Comparison of ENCODE assay signal across 18 cellular contexts in genomic region chr22:31333648-31334047, GRCh38. TPM values are rescaled to one million over a fixed set of nuclear protein-coding genes. Genes with fewer than 3 reads are reported as not detected.
DNase-seq lines count a peak whose midpoint lies in the region; ATAC-seq and TF ChIP-seq lines count a peak whose summit lies in the region.
"Had no signal": no experiment of that assay in that cellular context is flagged by ENCODE, and none has a peak within 500 bp of the region (broad histone marks: within the 10 kb centered on the region; RNA-seq: fewer than 3 reads in every experiment).

No MANE protein-coding gene starts in this region.

- peak overlapping the region; percentile 55 for H3K27ac Mint-ChIP-seq in activated CD8-positive, alpha-beta T cell treated with anti-CD3 and anti-CD28 coated beads for 36 hours
- no peak overlapping the region for H3K27ac Mint-ChIP-seq in activated CD8-positive, alpha-beta T cell treated with anti-CD3 and anti-CD28 coated beads, Interleukin-2, amount 10 ng/mL, durations not matched to agents 7 days and 5 days
- H3K27ac Mint-ChIP-seq in T-helper 17 cell = peak overlapping the region; percentile 69
- H3K27ac Mint-ChIP-seq: B cell had no signal

- TF ChIP-seq CTCF in activated CD8-positive, alpha-beta T cell treated with anti-CD3 and anti-CD28 coated beads for 36 hours (IDR thresholded peaks at IDR 0.05) = no peak
- TF ChIP-seq CTCF in dorsolateral prefrontal cortex (IDR thresholded peaks at IDR 0.05 in 54 of 56, conservative IDR thresholded peaks at IDR 0.05 in 2 of 56; ENCODE audit: low read depth in 1 of 56, partially characterized antibody in 56 of 56) (no peak), prostate gland (IDR thresholded peaks at IDR 0.05) (no peak)

- H3K27ac ChIP-seq in dorsolateral prefrontal cortex = peak overlapping the region in 49 of 59 donors; percentile 2 to 82 (median 45)
- peak overlapping the region; percentile 41 to 62 for H3K27ac ChIP-seq in prostate gland
- H3K27ac ChIP-seq: colonic mucosa, HL-60, uterus had no signal

- no peaks in the 10 kb centered on the region for H3K36me3 ChIP-seq in prostate gland
- H3K36me3 ChIP-seq: colonic mucosa, uterus had no signal

- H3K4me3 ChIP-seq in dorsolateral prefrontal cortex = no peak overlapping the region
- H3K4me3 ChIP-seq in prostate gland = no peak overlapping the region
- H3K4me3 ChIP-seq: colonic mucosa, heart left ventricle, uterus had no signal

- DNase-seq in activated CD8-positive, alpha-beta T cell treated with anti-CD3 and anti-CD28 coated beads for 36 hours = no peak
- DNase-seq in activated CD8-positive, alpha-beta T cell treated with anti-CD3 and anti-CD28 coated beads, Interleukin-2, amount 10 ng/mL, durations not matched to agents 7 days and 5 days = no peak
- DNase-seq in T-helper 17 cell (no peak), dorsolateral prefrontal cortex (no peak), prostate gland (ENCODE audit: low spot score) (peak; percentile 55), NCI-H2081 (lab: John Stamatoyannopoulos, UW) (no peak), NCI-H2081 treated with DMSO at 0.1 percent for 48 hours (lab: John Stamatoyannopoulos, UW) (no peak), COLO829 (ENCODE audit: low spot score) (no peak)
- DNase-seq: activated gamma-delta T cell; colonic mucosa; GOT3; heart left ventricle; NCI-H146; stimulated activated CD4-positive, alpha-beta T cell treated with anti-CD3 and anti-CD28 coated beads, Interleukin-4, amount 100 ng/mL, for 4 hours; uterus had no signal

- POLR2A ChIA-PET in activated CD8-positive, alpha-beta T cell treated with anti-CD3 and anti-CD28 coated beads for 36 hours (lab: Charles Lee) = interaction anchor here (1.1 to 2.0 kb wide), 4 partner anchors 10 to 13 kb away, joined by 3 to 7 read pairs (median 6); no protein-coding TSS in a partner anchor
- POLR2A ChIA-PET in activated CD8-positive, alpha-beta T cell treated with anti-CD3 and anti-CD28 coated beads, Interleukin-2, amount 10 ng/mL, durations not matched to agents 7 days and 5 days (lab: Charles Lee) = no interaction called here

- 35% methylated on average over 2 of the region's 2 CpGs for WGBS in prostate gland

- no peak for TF ChIP-seq POLR2A in prostate gland (IDR thresholded peaks at IDR 0.05)

- H3K27me3 ChIP-seq in dorsolateral prefrontal cortex = no peaks in the 10 kb centered on the region
- no peaks in the 10 kb centered on the region for H3K27me3 ChIP-seq in prostate gland (replicated peaks; ENCODE audit: insufficient read depth)
- H3K27me3 ChIP-seq: colonic mucosa, heart left ventricle, uterus had no signal

- no peaks in the 10 kb centered on the region for H3K27me3 Mint-ChIP-seq in activated CD8-positive, alpha-beta T cell treated with anti-CD3 and anti-CD28 coated beads for 36 hours
- H3K27me3 Mint-ChIP-seq in activated CD8-positive, alpha-beta T cell treated with anti-CD3 and anti-CD28 coated beads, Interleukin-2, amount 10 ng/mL, durations not matched to agents 7 days and 5 days (ENCODE audit: low read depth) = no peaks in the 10 kb centered on the region
- no peaks in the 10 kb centered on the region for H3K27me3 Mint-ChIP-seq in T-helper 17 cell
- H3K27me3 Mint-ChIP-seq: B cell had no signal

- H3K4me1 ChIP-seq in prostate gland (replicated peaks) = no peaks in the 10 kb centered on the region
- H3K4me1 ChIP-seq: colonic mucosa, uterus had no signal

- H3K9me3 Mint-ChIP-seq in activated CD8-positive, alpha-beta T cell treated with anti-CD3 and anti-CD28 coated beads for 36 hours = no peaks in the 10 kb centered on the region
- no peaks in the 10 kb centered on the region for H3K9me3 Mint-ChIP-seq in activated CD8-positive, alpha-beta T cell treated with anti-CD3 and anti-CD28 coated beads, Interleukin-2, amount 10 ng/mL, durations not matched to agents 7 days and 5 days (ENCODE audit: insufficient read depth)

- H3K4me3 Mint-ChIP-seq in activated CD8-positive, alpha-beta T cell treated with anti-CD3 and anti-CD28 coated beads for 36 hours = no peak overlapping the region
- H3K4me3 Mint-ChIP-seq in activated CD8-positive, alpha-beta T cell treated with anti-CD3 and anti-CD28 coated beads, Interleukin-2, amount 10 ng/mL, durations not matched to agents 7 days and 5 days = no peak overlapping the region
- H3K4me3 Mint-ChIP-seq in T-helper 17 cell = no peak overlapping the region
- H3K4me3 Mint-ChIP-seq: B cell had no signal

- intact Hi-C loops in activated CD8-positive, alpha-beta T cell treated with anti-CD3 and anti-CD28 coated beads for 36 hours (cut with micrococcal nuclease) = no loop called here
- intact Hi-C loops in dorsolateral prefrontal cortex (cut with DNase I) = no loop called here
- intact Hi-C loops in prostate gland (cut with DNase I) = no loop called here

- peaks cover 48% of the 10 kb centered on the region for H3K4me1 Mint-ChIP-seq in activated CD8-positive, alpha-beta T cell treated with anti-CD3 and anti-CD28 coated beads for 36 hours (ENCODE audit: low read depth)
- peaks cover 28% of the 10 kb centered on the region for H3K4me1 Mint-ChIP-seq in activated CD8-positive, alpha-beta T cell treated with anti-CD3 and anti-CD28 coated beads, Interleukin-2, amount 10 ng/mL, durations not matched to agents 7 days and 5 days (ENCODE audit: low read depth)
- peaks cover 18% of the 10 kb centered on the region for H3K4me1 Mint-ChIP-seq in T-helper 17 cell

- no peaks in the 10 kb centered on the region for H3K9me3 ChIP-seq in T-helper 17 cell (ENCODE audit: control insufficient read depth, low read length, poor library complexity, severe bottlenecking)
- no peaks in the 10 kb centered on the region for H3K9me3 ChIP-seq in prostate gland
- H3K9me3 ChIP-seq: colonic mucosa, heart left ventricle, uterus had no signal

- CTCF ChIA-PET in activated CD8-positive, alpha-beta T cell treated with anti-CD3 and anti-CD28 coated beads for 36 hours (lab: Charles Lee) = interaction anchor here (1.2 to 3.1 kb wide), 2 partner anchors 10 to 21 kb away, joined by 3 to 14 read pairs; no protein-coding TSS in a partner anchor
- CTCF ChIA-PET in activated CD8-positive, alpha-beta T cell treated with anti-CD3 and anti-CD28 coated beads, Interleukin-2, amount 10 ng/mL, durations not matched to agents 7 days and 5 days (lab: Charles Lee) = interaction anchor here (1.2 kb wide), 1 partner anchor 58 kb away, joined by 5 read pairs; no protein-coding TSS in a partner anchor

- no peak for ATAC-seq in activated CD8-positive, alpha-beta T cell treated with anti-CD3 and anti-CD28 coated beads for 36 hours
- no peak for ATAC-seq in activated CD8-positive, alpha-beta T cell treated with anti-CD3 and anti-CD28 coated beads, Interleukin-2, amount 10 ng/mL, durations not matched to agents 7 days and 5 days
- no peak for ATAC-seq in T-helper 17 cell
- ATAC-seq: heart left ventricle, Right ventricle myocardium inferior had no signal

- H3K36me3 Mint-ChIP-seq in activated CD8-positive, alpha-beta T cell treated with anti-CD3 and anti-CD28 coated beads for 36 hours (ENCODE audit: low read depth) = peaks cover 58% of the 10 kb centered on the region
- peaks cover 79% of the 10 kb centered on the region for H3K36me3 Mint-ChIP-seq in activated CD8-positive, alpha-beta T cell treated with anti-CD3 and anti-CD28 coated beads, Interleukin-2, amount 10 ng/mL, durations not matched to agents 7 days and 5 days (ENCODE audit: low read depth)
- peaks cover 11% of the 10 kb centered on the region for H3K36me3 Mint-ChIP-seq in T-helper 17 cell (ENCODE audit: low read depth)

RNA-seq across cellular contexts. Expression of gene PATZ1, which starts 12.5 kb away (rescaled TPM):
- 10 to 100 TPM; 28.4 to 29.0 TPM for total RNA-seq in activated CD8-positive, alpha-beta T cell treated with anti-CD3 and anti-CD28 coated beads for 36 hours
- total RNA-seq in activated CD8-positive, alpha-beta T cell treated with anti-CD3 and anti-CD28 coated beads, Interleukin-2, amount 10 ng/mL, durations not matched to agents 7 days and 5 days = 10 to 100 TPM; 31.0 to 31.6 TPM
- total RNA-seq in T-helper 17 cell (10 to 100 TPM; 35.0 to 38.9 TPM), dorsolateral prefrontal cortex (10 to 100 TPM; 15.7 to 39.3 (median 23.2) TPM), prostate gland (10 to 100 TPM; 38.5 to 58.4 TPM)

RNA-seq across cellular contexts. Expression of gene PIK3IP1, which starts 41.4 kb away (rescaled TPM):
- total RNA-seq in activated CD8-positive, alpha-beta T cell treated with anti-CD3 and anti-CD28 coated beads for 36 hours = 10 to 100 TPM; 18.2 to 19.6 TPM
- total RNA-seq in activated CD8-positive, alpha-beta T cell treated with anti-CD3 and anti-CD28 coated beads, Interleukin-2, amount 10 ng/mL, durations not matched to agents 7 days and 5 days = 10 to 100 TPM; 13.2 to 16.1 TPM
- total RNA-seq in T-helper 17 cell = 100 to 1,000 TPM; 388 to 426 TPM
- total RNA-seq in dorsolateral prefrontal cortex = 10 to 100 TPM; 30.3 to 94.4 (median 54.6) TPM
- total RNA-seq in prostate gland = 100 to 1,000 TPM in 1 of 2 donors, 10 to 100 TPM in 1; 25.6 to 124 TPM
